In the genomic region with DNA sequence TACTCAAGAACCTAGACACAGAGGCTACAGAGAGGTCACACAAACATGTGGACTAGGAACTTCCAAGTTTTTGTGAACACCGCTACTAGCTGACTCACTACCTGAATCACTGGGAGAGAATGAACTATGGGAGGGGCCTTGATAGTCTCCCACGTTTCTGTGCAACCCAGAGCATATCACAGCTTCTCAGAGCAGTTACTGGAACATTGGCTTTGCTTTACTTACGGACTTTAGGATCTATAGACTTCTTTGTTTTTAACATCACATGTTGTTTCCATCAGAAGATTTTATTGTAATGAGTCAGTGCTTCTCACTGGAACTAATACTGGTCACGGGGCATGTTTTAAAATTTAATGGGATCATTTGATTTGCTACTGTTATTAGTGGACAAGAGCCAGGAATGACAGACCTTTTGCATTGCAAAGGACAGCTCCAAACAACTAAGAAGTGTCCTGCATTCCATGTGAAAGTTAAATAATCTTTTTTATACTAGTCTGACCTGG, we compare ENCODE assay signal across 11 cellular contexts. TPM values are rescaled to one million over a fixed set of nuclear protein-coding genes. Genes with fewer than 3 reads are reported as not detected.
A peak's percentile ranks its signal among the peaks of the same experiment; 100 is the strongest.
DNase-seq lines count a peak whose midpoint lies in the region; ATAC-seq, FAIRE-seq and TF ChIP-seq lines count a peak whose summit lies in the region.
"Had no signal": no experiment of that assay in that cellular context is flagged by ENCODE, and none has a peak within 500 bp of the region (broad histone marks: within the 10 kb centered on the region; RNA-seq: fewer than 3 reads in every experiment).

No MANE protein-coding gene starts in this region.

- no peak overlapping the region for H3K4me3 Mint-ChIP-seq in osteocyte (ENCODE audit: unreplicated experiment)

- peak overlapping the region; percentile 84 for H3K27ac Mint-ChIP-seq in osteocyte (ENCODE audit: unreplicated experiment)

- H3K27me3 Mint-ChIP-seq in osteocyte (ENCODE audit: unreplicated experiment): no peaks in the 10 kb centered on the region

- no peak for ATAC-seq in HG02610 (IDR thresholded peaks at IDR 0.05; ENCODE audit: unreplicated experiment)

- H3K9me3 Mint-ChIP-seq in osteocyte (ENCODE audit: unreplicated experiment): peaks cover 9% of the 10 kb centered on the region

- TF ChIP-seq CTCF in epithelial cell of proximal tubule (conservative IDR thresholded peaks at IDR 0.05; ENCODE audit: low read depth, low read length) (no peak), osteocyte (IDR thresholded peaks at IDR 0.05) (no peak)

- no peaks in the 10 kb centered on the region for H3K36me3 Mint-ChIP-seq in osteocyte (ENCODE audit: unreplicated experiment)

- FAIRE-seq in RCC 7860 (lab: Jason Lieb, UNC): peak; percentile 97

- H3K4me1 Mint-ChIP-seq in osteocyte (ENCODE audit: unreplicated experiment): peaks cover 15% of the 10 kb centered on the region

- H3K4me3 ChIP-seq in epithelial cell of proximal tubule (ENCODE audit: low read depth, low read length): no peak overlapping the region

- peak; percentile 92 for DNase-seq in Daoy (ENCODE audit: low read depth)
- DNase-seq in RCC 7860 (ENCODE audit: low spot score): peak; percentile 95
- DNase-seq in epithelial cell of proximal tubule (ENCODE audit: low read depth): peak; percentile 100
- no peak for DNase-seq in osteocyte (ENCODE audit: extremely low spot score, unreplicated experiment)
- no peak for DNase-seq in activated naive CD4-positive, alpha-beta T cell (lab: John Stamatoyannopoulos, UW)
- no peak for DNase-seq in GDM1 (lab: John Stamatoyannopoulos, UW)
- DNase-seq in central memory CD4-positive, alpha-beta T cell: no peak
- DNase-seq: activated CD4-positive, alpha-beta T cell treated with anti-CD3 and anti-CD28 coated beads, Interleukin-2, amount 50 U/mL, for 1 hour; DMS79; MM.1S had no signal

RNA-seq across cellular contexts. Expression of gene RTP4, which starts 35.6 kb away (rescaled TPM):
- total RNA-seq in Daoy (2014; rRNA removed; shearing (Covaris generic)): 2.0 and 5.2 TPM in 2 replicates
- 0.29 and 0.40 TPM in 2 replicates for total RNA-seq in epithelial cell of proximal tubule
- total RNA-seq in osteocyte: 0.21 TPM in 1 of 2 replicates, not detected in the other

Comparison
In these comparisons a context has a peak if more than half of its experiments do, and no peak if none do; other contexts are left out.
1. DNase-seq: peak in Daoy (single experiment), RCC 7860 (single experiment) and epithelial cell of proximal tubule (single experiment); none in osteocyte (single experiment), activated naive CD4-positive, alpha-beta T cell (0 of 4), GDM1 (single experiment) and central memory CD4-positive, alpha-beta T cell (single experiment).